ENCODE assay signal across 12 cellular contexts in genomic region chr4:123363729-123364128, GRCh38. TPM values are rescaled to one million over a fixed set of nuclear protein-coding genes. Genes with fewer than 3 reads are reported as not detected.
DNase-seq lines count a peak whose midpoint lies in the region; ATAC-seq, FAIRE-seq and TF ChIP-seq lines count a peak whose summit lies in the region.
"Had no signal": no experiment of that assay in that cellular context is flagged by ENCODE, and none has a peak within 500 bp of the region (broad histone marks: within the 10 kb centered on the region; RNA-seq: fewer than 3 reads in every experiment).

No MANE protein-coding gene starts in this region.

- no peak for DNase-seq in GM12892 (ENCODE audit: insufficient read length)
- DNase-seq in IMR-90: no peak
- DNase-seq in activated CD4-positive, alpha-beta T cell treated with anti-CD3 and anti-CD28 coated beads, Interleukin-2, amount 50 U/mL, for 48 hours: no peak
- no peak for DNase-seq in psoas muscle
- no peak for DNase-seq in suprapubic skin (ENCODE audit: low spot score in 2 of 2)
- no peak for DNase-seq in Ammon's horn (ENCODE audit: low spot score)
- DNase-seq: activated CD4-positive, alpha-beta T cell treated with anti-CD3 and anti-CD28 coated beads for 36 hours; activated naive CD4-positive, alpha-beta T cell treated with anti-CD3 and anti-CD28 coated beads for 36 hours; NCI-H2107 had no signal

- 0 out of 2 replicates have a peak overlapping the region, but pooled peaks have one; percentile 4 for H3K4ac ChIP-seq in IMR-90 (ENCODE audit: low read depth, low read length)

- no TSS peak for BruUV-seq in IMR-90 (replicated peaks; lab: Mats Ljungman, UMichigan)

- H3K9me3 ChIP-seq in IMR-90 (ENCODE audit: control insufficient read depth, insufficient read depth, low read length) (peaks cover 3% of the 10 kb centered on the region; the same call in 1 of the 2 replicates), psoas muscle (peaks cover 5% of the 10 kb centered on the region), suprapubic skin (no peaks in the 10 kb centered on the region)

- H2BK20ac ChIP-seq in IMR-90 (ENCODE audit: low read depth, low read length): no peak overlapping the region

- H3K36me3 ChIP-seq in IMR-90 (ENCODE audit: control insufficient read depth, insufficient read depth, low read length): no peaks in the 10 kb centered on the region
- no peaks in the 10 kb centered on the region for H3K36me3 ChIP-seq in psoas muscle (ENCODE audit: insufficient read depth in 1 of 2, low read depth in 1 of 2)
- H3K36me3 ChIP-seq in suprapubic skin: no peaks in the 10 kb centered on the region

- H3K23ac ChIP-seq in IMR-90 (ENCODE audit: low read depth, low read length): no peak overlapping the region

- no peak overlapping the region for H4K91ac ChIP-seq in IMR-90 (ENCODE audit: insufficient read depth, low read depth, low read length)

- dilution Hi-C loops in IMR-90 (cut with HindIII; ENCODE audit: low sequenced_read_pairs, unreplicated experiment): no loop called here

- H2AK9ac ChIP-seq in IMR-90 (replicated peaks; ENCODE audit: low read depth, low read length, poor library complexity): no peak overlapping the region

- no peaks in the 10 kb centered on the region for H3K27me3 ChIP-seq in IMR-90 (ENCODE audit: control insufficient read depth, insufficient read depth, low read length)
- no peaks in the 10 kb centered on the region for H3K27me3 ChIP-seq in psoas muscle (ENCODE audit: insufficient read depth in 3 of 3, low read length in 2 of 3)
- H3K27me3 ChIP-seq in suprapubic skin: no peaks in the 10 kb centered on the region

- WGBS in IMR-90 (ENCODE audit: extremely low coverage in 2 of 2, insufficient read length in 1 of 2), 2 experiments: no CpG with 5 or more reads among the region's 2 CpGs
- 95 to 98% (median 98%) methylated on average over 2 of the region's 2 CpGs for WGBS in psoas muscle, 3 donors
- 91% methylated on average over 2 of the region's 2 CpGs for WGBS in suprapubic skin

- CTCF ChIA-PET in IMR-90 (lab: Yijun Ruan, JAX): no interaction called here

- peaks cover 5% of the 10 kb centered on the region for H3K4me1 ChIP-seq in IMR-90 (ENCODE audit: control insufficient read depth, insufficient read depth, low read length)
- H3K4me1 ChIP-seq in psoas muscle: peaks cover 22% of the 10 kb centered on the region
- H3K4me1 ChIP-seq in suprapubic skin: peaks cover 20% of the 10 kb centered on the region

- TF ChIP-seq POLR2A in GM12892 (IDR thresholded peaks at IDR 0.05; ENCODE audit: low read depth, low read length): no peak
- TF ChIP-seq POLR2A in IMR-90 (IDR thresholded peaks at IDR 0.05; ENCODE audit: low read depth, low read length): no peak
- TF ChIP-seq POLR2A in suprapubic skin (IDR thresholded peaks at IDR 0.05): no peak

- H3K9ac ChIP-seq in IMR-90 (ENCODE audit: low read depth, low read length): no peak overlapping the region

- TF ChIP-seq RAD21 in IMR-90 (IDR thresholded peaks at IDR 0.05; ENCODE audit: low read length): no peak

- H3K9me1 ChIP-seq in IMR-90 (ENCODE audit: insufficient read depth, low read length): peaks cover 14% of the 10 kb centered on the region

- H3K4me3 ChIP-seq in IMR-90 (ENCODE audit: insufficient read depth, low read depth, low read length): no peak overlapping the region
- H3K4me3 ChIP-seq in psoas muscle: no peak overlapping the region
- H3K4me3 ChIP-seq in suprapubic skin: no peak overlapping the region

- no peaks in the 10 kb centered on the region; a peak in 1 of 4 replicates for H3K79me1 ChIP-seq in IMR-90 (ENCODE audit: low read depth in 1 of 2, low read length in 2 of 2)

- no peak overlapping the region for H4K5ac ChIP-seq in IMR-90 (ENCODE audit: low read depth, low read length)

- H2BK15ac ChIP-seq in IMR-90 (ENCODE audit: low read depth, low read length): peak overlapping the region; percentile 6; the same call in 1 of the 3 replicates

- no peak overlapping the region for H4K8ac ChIP-seq in IMR-90 (ENCODE audit: low read depth in 2 of 2, low read length in 2 of 2)

- H2AFZ ChIP-seq in IMR-90 (replicated peaks; ENCODE audit: low read length, poor library complexity): no peak overlapping the region

- POLR2A ChIA-PET in IMR-90 (lab: Charles Lee; ENCODE audit: unreplicated experiment): no interaction called here

- in situ Hi-C loops in IMR-90 (cut with MboI; ENCODE audit: low sequenced_read_pairs): no loop called here

- no peak overlapping the region; the same call in 1 of the 2 replicates for H2AK5ac ChIP-seq in IMR-90 (ENCODE audit: low read depth, low read length)

- no peak overlapping the region for H3K56ac ChIP-seq in IMR-90 (ENCODE audit: extremely low read depth, insufficient read depth, low read length)

- TF ChIP-seq EP300 in suprapubic skin (IDR thresholded peaks at IDR 0.05): no peak

- ATAC-seq in GM19467 (IDR thresholded peaks at IDR 0.05; ENCODE audit: unreplicated experiment): peak; percentile 88
- peak; percentile 72 for ATAC-seq in HG02943 (IDR thresholded peaks at IDR 0.05; ENCODE audit: low read depth, unreplicated experiment)
- no peak for ATAC-seq in IMR-90 (ENCODE audit: low read depth)
- no peak for ATAC-seq in psoas muscle
- ATAC-seq: activated CD4-positive, alpha-beta T cell treated with anti-CD3 and anti-CD28 coated beads for 36 hours; Right ventricle myocardium inferior had no signal

- peak; percentile 27 for FAIRE-seq in GM12892 (lab: Jason Lieb, UNC)

- peak overlapping the region; percentile 93 for H2BK120ac ChIP-seq in IMR-90 (ENCODE audit: low read depth, low read length)

- no peaks in the 10 kb centered on the region for H4K20me1 ChIP-seq in IMR-90 (ENCODE audit: insufficient read depth, low read length)

- 0 out of 2 replicates have a peak overlapping the region, but pooled peaks have one; percentile 29 for H3K18ac ChIP-seq in IMR-90 (ENCODE audit: low read depth, low read length)

- no peak overlapping the region for H3K4me2 ChIP-seq in IMR-90 (ENCODE audit: low read depth, low read length)

- intact Hi-C loops in IMR-90 (cut with micrococcal nuclease) (no loop called here), psoas muscle (cut with DNase I) (loop anchor here in 1 of 2 donors (1.0 kb wide), 1 partner anchor 22 kb away; no protein-coding TSS in a partner anchor)

- H3K14ac ChIP-seq in IMR-90 (replicated peaks; ENCODE audit: low read depth, low read length): no peak overlapping the region

- no peak overlapping the region for H2BK5ac ChIP-seq in IMR-90 (ENCODE audit: low read depth, low read length, poor library complexity, severe bottlenecking)

- no peak overlapping the region for H3K27ac ChIP-seq in IMR-90 (ENCODE audit: insufficient read depth, low read length)
- H3K27ac ChIP-seq in psoas muscle: no peak overlapping the region
- H3K27ac ChIP-seq in suprapubic skin: no peak overlapping the region

- TF ChIP-seq CTCF in IMR-90 (conservative IDR thresholded peaks at IDR 0.05; ENCODE audit: low read depth, low read length): no peak
- TF ChIP-seq CTCF in psoas muscle (IDR thresholded peaks at IDR 0.05): no peak
- TF ChIP-seq CTCF in suprapubic skin (IDR thresholded peaks at IDR 0.05): no peak

TF ChIP-seq in IMR-90, 13 proteins besides CTCF, POLR2A, EP300 and RAD21:
- TF ChIP-seq ELK1 (IDR thresholded peaks at IDR 0.05; ENCODE audit: borderline replicate concordance, low read depth, low read length) (no peak), BHLHE40 (IDR thresholded peaks at IDR 0.05; ENCODE audit: low read depth, low read length) (no peak), MAFK (IDR thresholded peaks at IDR 0.05; ENCODE audit: low read depth, low read length) (no peak), RCOR1 (IDR thresholded peaks at IDR 0.05; ENCODE audit: insufficient replicate concordance, low read length) (no peak), CHD1 (IDR thresholded peaks at IDR 0.05; ENCODE audit: low read depth, low read length) (no peak), NFE2L2 (IDR thresholded peaks at IDR 0.05; ENCODE audit: low read depth, low read length) (no peak), RFX5 (IDR thresholded peaks at IDR 0.05; ENCODE audit: low read depth, low read length) (no peak), CEBPB (IDR thresholded peaks at IDR 0.05; ENCODE audit: low read depth, low read length) (no peak), FOS (IDR thresholded peaks at IDR 0.05; ENCODE audit: low read depth, low read length) (no peak), USF2 (IDR thresholded peaks at IDR 0.05; ENCODE audit: low read depth, low read length) (no peak), MXI1 (IDR thresholded peaks at IDR 0.05; ENCODE audit: borderline replicate concordance, low read depth, low read length) (no peak)
TF ChIP-seq in IMR-90: peak in this region for 0.

RNA-seq across cellular contexts. Expression of gene SPRY1, which starts 32.9 kb away (rescaled TPM):
- 1.1 TPM for polyA plus RNA-seq in GM12892 (2012; ENCODE audit: missing spikeins)
- total RNA-seq in IMR-90 (2012; rRNA removed) (1.4 and 1.9 TPM in 2 replicates), psoas muscle (100 to 1,000 TPM in 2 of 4 donors, 10 to 100 TPM in 2; 41.1 to 104 (median 96.9) TPM), suprapubic skin (100 to 1,000 TPM; 113 to 381 (median 206) TPM)
- polyA plus RNA-seq in IMR-90 (2012; rRNA removed) (2.2 and 2.6 TPM in 2 replicates), psoas muscle (10 to 100 TPM; 19.2 to 24.6 (median 22.9) TPM)
- 2.7 and 2.9 TPM in 2 replicates for polyA plus RNA-seq in IMR-90 (2012; cell fraction: cytosol; rRNA removed)
- polyA plus RNA-seq in IMR-90 (2012; cell fraction: nucleus; rRNA removed; ENCODE audit: low replicate concordance): 1.8 and 3.7 TPM in 2 replicates

Comparison
In these comparisons a context has a peak if more than half of its experiments do, and no peak if none do; other contexts are left out.
1. ATAC-seq: peak in GM19467 (single experiment) and HG02943 (single experiment); none in IMR-90 (single experiment) and psoas muscle (0 of 4).
2. RNA of gene SPRY1, which starts 32.9 kb away (total RNA-seq): 113 to 381 TPM in suprapubic skin and 41.1 to 104 TPM in psoas muscle; 1.4 to 1.9 TPM in IMR-90; every median in the first group is over 10 times any median in the second.